In genomic region chr12:124608451-124608870, GRCh38 we compare ENCODE assay signal across 8 cellular contexts. TPM values are rescaled to one million over a fixed set of nuclear protein-coding genes. Genes with fewer than 3 reads are reported as not detected.
DNase-seq lines count a peak whose midpoint lies in the region; ATAC-seq and TF ChIP-seq lines count a peak whose summit lies in the region.

No MANE protein-coding gene starts in this region.

- H3K27me3 Mint-ChIP-seq in activated T-helper 17 cell treated with anti-CD3 and anti-CD28 coated beads, Interleukin-2, amount 50 U/mL, for 72 hours = peaks cover 3% of the 10 kb centered on the region

- H3K4me1 Mint-ChIP-seq in activated T-helper 17 cell treated with anti-CD3 and anti-CD28 coated beads, Interleukin-2, amount 50 U/mL, for 72 hours = peaks cover 28% of the 10 kb centered on the region

- no peak overlapping the region for H3K27ac Mint-ChIP-seq in activated T-helper 17 cell treated with anti-CD3 and anti-CD28 coated beads, Interleukin-2, amount 50 U/mL, for 72 hours

- ATAC-seq in HG03354 (IDR thresholded peaks at IDR 0.05; ENCODE audit: poor library complexity, severe bottlenecking, unreplicated experiment) = peak; percentile 41
- ATAC-seq in activated T-helper 17 cell treated with anti-CD3 and anti-CD28 coated beads, Interleukin-2, amount 50 U/mL, for 72 hours (replicated peaks) = no peak
- ATAC-seq in omental fat pad (ENCODE audit: low FRiP score) = peak; percentile 11
- no peak for ATAC-seq in sciatic nerve

- peak overlapping the region; percentile 68 for H3K4me3 Mint-ChIP-seq in activated T-helper 17 cell treated with anti-CD3 and anti-CD28 coated beads, Interleukin-2, amount 50 U/mL, for 72 hours

- intact Hi-C loops in sciatic nerve (cut with DNase I) = no loop called here

- no peaks in the 10 kb centered on the region for H3K9me3 Mint-ChIP-seq in activated T-helper 17 cell treated with anti-CD3 and anti-CD28 coated beads, Interleukin-2, amount 50 U/mL, for 72 hours

- DNase-seq in GM19238 (ENCODE audit: insufficient read length, low spot score) (peak; percentile 44), omental fat pad (ENCODE audit: low spot score) (no peak), HUDEP-2 (lab: John Stamatoyannopoulos, UW; ENCODE audit: unreplicated experiment in 76 of 76) (no peak), sciatic nerve (ENCODE audit: low spot score) (no peak), midbrain (lab: John Stamatoyannopoulos, UW) (no peak)
- DNase-seq in stimulated activated CD4-positive, alpha-beta T cell treated with anti-CD3 and anti-CD28 coated beads, Interleukin-2, amount 100 ng/mL, for 24 hours = no peak

- no peak for TF ChIP-seq CTCF in omental fat pad (IDR thresholded peaks at IDR 0.05)

- no peaks in the 10 kb centered on the region for H3K36me3 Mint-ChIP-seq in activated T-helper 17 cell treated with anti-CD3 and anti-CD28 coated beads, Interleukin-2, amount 50 U/mL, for 72 hours (ENCODE audit: low read depth)

RNA-seq across cellular contexts. Expression of gene NCOR2, which starts 41.0 kb away (rescaled TPM):
- 10 to 100 TPM; 72.8 to 87.8 TPM for total RNA-seq in activated T-helper 17 cell treated with anti-CD3 and anti-CD28 coated beads, Interleukin-2, amount 50 U/mL, for 72 hours
- total RNA-seq in omental fat pad (10 to 100 TPM; 53.4 to 85.3 (median 71.9) TPM), sciatic nerve (345 TPM)

Comparison
In these comparisons a context has a peak if more than half of its experiments do, and no peak if none do; other contexts are left out.
1. ATAC-seq: peak in HG03354 (single experiment) and omental fat pad (single experiment); none in activated T-helper 17 cell treated with anti-CD3 and anti-CD28 coated beads, Interleukin-2, amount 50 U/mL, for 72 hours (single experiment) and sciatic nerve (single experiment).